28 cellular contexts compared by ENCODE assay signal in genomic region chr16:56297684-56298083, GRCh38.
"Had no signal": no experiment of that assay in that cellular context is flagged by ENCODE, and none has a peak within 500 bp of the region (broad histone marks: within the 10 kb centered on the region; RNA-seq: fewer than 3 reads in every experiment).

No MANE protein-coding gene starts in this region.

- ATAC-seq: activated CD8-positive, alpha-beta T cell treated with anti-CD3 and anti-CD28 coated beads for 36 hours; activated T-cell treated with anti-CD3 and anti-CD28 coated beads, Interleukin-2, amount 50 U/mL, for 4 hours; activated T-helper 17 cell treated with anti-CD3 and anti-CD28 coated beads, Interleukin-2, amount 50 U/mL, for 72 hours; effector memory CD8-positive, alpha-beta T cell; esophagus mucosa; heart left ventricle; natural killer cell; psoas muscle; stimulated activated effector memory CD8-positive, alpha-beta T cell treated with anti-CD3 and anti-CD28 coated beads, Interleukin-12 subunit alpha, Interleukin-12 subunit beta, amount 100 ng/mL, for 72 hours; upper lobe of right lung had no signal

- DNase-seq: activated B cell treated with CpG ODN at 0.5 μM for 24 hours; activated CD4-positive, alpha-beta T cell treated with anti-CD3 and anti-CD28 coated beads, Interleukin-2, amount 50 U/mL, for 1 hour; activated CD8-positive, alpha-beta T cell treated with anti-CD3 and anti-CD28 coated beads for 36 hours; activated gamma-delta T cell treated with Interleukin-2 at 50 U/mL for 16 hours; activated naive CD4-positive, alpha-beta T cell treated with anti-CD3 and anti-CD28 coated beads, Interleukin-2, amount 50 U/mL, for 16 hours; activated T-cell treated with anti-CD3 and anti-CD28 coated beads, Interleukin-2, amount 50 U/mL, for 4 hours; colonic mucosa; effector memory CD8-positive, alpha-beta T cell; foreskin fibroblast; heart left ventricle; left ventricle myocardium inferior; mesendoderm; natural killer cell; ovary; psoas muscle; sigmoid colon; small intestine; stimulated activated CD4-positive, alpha-beta T cell treated with anti-CD3 and anti-CD28 coated beads, Interleukin-4, amount 100 ng/mL, for 24 hours; SW 1271; thyroid gland; upper lobe of right lung had no signal

- H3K9me3 ChIP-seq: colonic mucosa, heart left ventricle, left ventricle myocardium inferior, ovary, psoas muscle, sigmoid colon, thyroid gland, upper lobe of right lung had no signal

- FAIRE-seq: bronchial epithelial cell, small intestine had no signal

- H3K36me3 Mint-ChIP-seq: natural killer cell; stimulated activated effector memory CD8-positive, alpha-beta T cell treated with anti-CD3 and anti-CD28 coated beads, Interleukin-12 subunit alpha, Interleukin-12 subunit beta, amount 100 ng/mL, for 72 hours had no signal

- H3K27ac Mint-ChIP-seq: activated B cell treated with CpG ODN at 0.5 μM for 24 hours; activated CD8-positive, alpha-beta T cell treated with anti-CD3 and anti-CD28 coated beads for 36 hours; activated T-helper 17 cell treated with anti-CD3 and anti-CD28 coated beads, Interleukin-2, amount 50 U/mL, for 72 hours; natural killer cell; stimulated activated effector memory CD8-positive, alpha-beta T cell treated with anti-CD3 and anti-CD28 coated beads, Interleukin-12 subunit alpha, Interleukin-12 subunit beta, amount 100 ng/mL, for 72 hours; stimulated activated naive CD8-positive, alpha-beta T cell treated with anti-CD3 and anti-CD28 coated beads, Interleukin-15, Interleukin-2, amounts not matched to agents 100 ng/mL and 50 ng/mL, for 24 hours; T-helper 1 cell treated with Interleukin-12 subunit alpha and Interleukin-12 subunit beta and Interleukin-4 antibody, amounts not matched to agents 30 μg/mL and 1 μg/mL, for 36 hours had no signal

- H3K4me1 ChIP-seq: colonic mucosa had no signal

- H3K27me3 Mint-ChIP-seq: activated T-helper 17 cell treated with anti-CD3 and anti-CD28 coated beads, Interleukin-2, amount 50 U/mL, for 72 hours; effector memory CD8-positive, alpha-beta T cell had no signal

- H3K36me3 ChIP-seq: colonic mucosa, heart left ventricle, left ventricle myocardium inferior, ovary, sigmoid colon, thyroid gland, upper lobe of right lung had no signal

- H3K4me1 Mint-ChIP-seq: natural killer cell had no signal

- H3K4me3 Mint-ChIP-seq: activated B cell treated with CpG ODN at 0.5 μM for 24 hours; activated CD8-positive, alpha-beta T cell treated with anti-CD3 and anti-CD28 coated beads for 36 hours; activated T-cell treated with anti-CD3 and anti-CD28 coated beads, Interleukin-2, amount 50 U/mL, for 4 hours; activated T-helper 17 cell treated with anti-CD3 and anti-CD28 coated beads, Interleukin-2, amount 50 U/mL, for 72 hours; effector memory CD8-positive, alpha-beta T cell; natural killer cell; stimulated activated effector memory CD8-positive, alpha-beta T cell treated with anti-CD3 and anti-CD28 coated beads, Interleukin-12 subunit alpha, Interleukin-12 subunit beta, amount 100 ng/mL, for 72 hours; stimulated activated naive CD8-positive, alpha-beta T cell treated with anti-CD3 and anti-CD28 coated beads, Interleukin-15, Interleukin-2, amounts not matched to agents 100 ng/mL and 50 ng/mL, for 24 hours; T-helper 1 cell treated with Interleukin-12 subunit alpha and Interleukin-12 subunit beta and Interleukin-4 antibody, amounts not matched to agents 30 μg/mL and 1 μg/mL, for 36 hours had no signal

- H3K27me3 ChIP-seq: colonic mucosa, heart left ventricle, ovary, sigmoid colon, thyroid gland, upper lobe of right lung had no signal

- H3K9me3 Mint-ChIP-seq: activated B cell treated with CpG ODN at 0.5 μM for 24 hours; activated CD8-positive, alpha-beta T cell treated with anti-CD3 and anti-CD28 coated beads for 36 hours; activated T-cell treated with anti-CD3 and anti-CD28 coated beads, Interleukin-2, amount 50 U/mL, for 4 hours; activated T-helper 17 cell treated with anti-CD3 and anti-CD28 coated beads, Interleukin-2, amount 50 U/mL, for 72 hours; effector memory CD8-positive, alpha-beta T cell; natural killer cell; stimulated activated effector memory CD8-positive, alpha-beta T cell treated with anti-CD3 and anti-CD28 coated beads, Interleukin-12 subunit alpha, Interleukin-12 subunit beta, amount 100 ng/mL, for 72 hours; stimulated activated naive CD8-positive, alpha-beta T cell treated with anti-CD3 and anti-CD28 coated beads, Interleukin-15, Interleukin-2, amounts not matched to agents 100 ng/mL and 50 ng/mL, for 24 hours; T-helper 1 cell treated with Interleukin-12 subunit alpha and Interleukin-12 subunit beta and Interleukin-4 antibody, amounts not matched to agents 30 μg/mL and 1 μg/mL, for 36 hours had no signal

- H3K27ac ChIP-seq: colonic mucosa, heart left ventricle, left ventricle myocardium inferior, ovary, psoas muscle, sigmoid colon, thyroid gland, upper lobe of right lung had no signal

- H3K4me3 ChIP-seq: colonic mucosa, heart left ventricle, left ventricle myocardium inferior, lung, ovary, psoas muscle, sigmoid colon, thyroid gland, upper lobe of right lung had no signal
